In genomic region chr13:50069255-50069654, GRCh38 we compare ENCODE assay signal across 25 cellular contexts. TPM values are rescaled to one million over a fixed set of nuclear protein-coding genes. Genes with fewer than 3 reads are reported as not detected.
DNase-seq lines count a peak whose midpoint lies in the region; ATAC-seq and TF ChIP-seq lines count a peak whose summit lies in the region.
"Had no signal": no experiment of that assay in that cellular context is flagged by ENCODE, and none has a peak within 500 bp of the region (broad histone marks: within the 10 kb centered on the region; RNA-seq: fewer than 3 reads in every experiment).

No MANE protein-coding gene starts in this region.

- H3K27ac ChIP-seq in Panc1 (ENCODE audit: low read length): peak overlapping the region; percentile 29; the same call in 1 of the 2 replicates
- H3K27ac ChIP-seq in tibial artery: peak overlapping the region; percentile 96 to 98
- no peak overlapping the region for H3K27ac ChIP-seq in Peyer's patch
- H3K27ac ChIP-seq: KMS-11 had no signal

- in situ Hi-C loops in Panc1 (cut with HindIII; ENCODE audit: low pct_unique_long_range_greater_than_20kb, low sequenced_read_pairs): no loop called here

- H3K4me3 ChIP-seq in Panc1 (ENCODE audit: low read depth in 2 of 2, low read length in 2 of 2) (no peak overlapping the region), fibroblast of mammary gland (ENCODE audit: control insufficient read depth, low read depth, low read length) (no peak overlapping the region), tibial artery (no peak overlapping the region), Peyer's patch (no peak overlapping the region)
- H3K4me3 ChIP-seq: esophagus squamous epithelium had no signal

- no peaks in the 10 kb centered on the region for H3K9me3 Mint-ChIP-seq in activated naive CD8-positive, alpha-beta T cell (ENCODE audit: low read depth)
- H3K9me3 Mint-ChIP-seq in activated naive CD8-positive, alpha-beta T cell treated with anti-CD3 and anti-CD28 coated beads for 36 hours: no peaks in the 10 kb centered on the region
- H3K9me3 Mint-ChIP-seq: activated T-helper 2 cell treated with anti-CD3 and anti-CD28 coated beads, Interferon-gamma antibody, Interleukin-2, Interleukin-4, amounts not matched to agents 10 μg/mL and 5 μg/mL and 100 μg/mL, durations not matched to agents 14 hours and 24 hours and 36 hours had no signal

- H3K4me1 ChIP-seq in Panc1 (ENCODE audit: control insufficient read depth, insufficient read depth, low read length): peaks cover 13% of the 10 kb centered on the region; the same call in 1 of the 2 replicates
- peaks cover 0 to 70% (median 9%) of the 10 kb centered on the region in 4 donors for H3K4me1 ChIP-seq in tibial artery
- peaks cover 0 to 6% (median 0%) of the 10 kb centered on the region in 4 donors for H3K4me1 ChIP-seq in Peyer's patch

- H3K9me3 ChIP-seq in Panc1 (ENCODE audit: control insufficient read depth, insufficient read depth, low read depth, low read length) (no peaks in the 10 kb centered on the region), tibial artery (no peaks in the 10 kb centered on the region), Peyer's patch (no peaks in the 10 kb centered on the region)
- H3K9me3 ChIP-seq: esophagus squamous epithelium had no signal

- H3K27ac Mint-ChIP-seq in activated naive CD8-positive, alpha-beta T cell: peak overlapping the region; percentile 16
- no peak overlapping the region for H3K27ac Mint-ChIP-seq in activated naive CD8-positive, alpha-beta T cell treated with anti-CD3 and anti-CD28 coated beads for 36 hours
- H3K27ac Mint-ChIP-seq: progenitor cell of endocrine pancreas had no signal

- peaks cover 6% of the 10 kb centered on the region for H3K36me3 Mint-ChIP-seq in activated naive CD8-positive, alpha-beta T cell
- H3K36me3 Mint-ChIP-seq in activated naive CD8-positive, alpha-beta T cell treated with anti-CD3 and anti-CD28 coated beads for 36 hours: peaks cover 39% of the 10 kb centered on the region

- no peak overlapping the region for H3K4me3 Mint-ChIP-seq in activated naive CD8-positive, alpha-beta T cell
- no peak overlapping the region for H3K4me3 Mint-ChIP-seq in activated naive CD8-positive, alpha-beta T cell treated with anti-CD3 and anti-CD28 coated beads for 36 hours
- H3K4me3 Mint-ChIP-seq: activated CD8-positive, alpha-beta memory T cell treated with anti-CD3 and anti-CD28 coated beads, Interleukin-2, amount 10 ng/mL, durations not matched to agents 7 days and 5 days had no signal

- H3K27me3 ChIP-seq in Panc1 (ENCODE audit: control insufficient read depth, insufficient read depth, low read length) (no peaks in the 10 kb centered on the region), tibial artery (no peaks in the 10 kb centered on the region), Peyer's patch (no peaks in the 10 kb centered on the region)
- H3K27me3 ChIP-seq: esophagus squamous epithelium had no signal

- CTCF ChIA-PET in Panc1 (lab: Charles Lee): no interaction called here

- peaks cover 2% of the 10 kb centered on the region for H3K27me3 Mint-ChIP-seq in activated naive CD8-positive, alpha-beta T cell
- H3K27me3 Mint-ChIP-seq in activated naive CD8-positive, alpha-beta T cell treated with anti-CD3 and anti-CD28 coated beads for 36 hours: peaks cover 4% of the 10 kb centered on the region
- H3K27me3 Mint-ChIP-seq: activated CD8-positive, alpha-beta memory T cell treated with anti-CD3 and anti-CD28 coated beads, Interleukin-2, amount 10 ng/mL, durations not matched to agents 7 days and 5 days; progenitor cell of endocrine pancreas had no signal

- H3K36me3 ChIP-seq in Panc1 (ENCODE audit: control insufficient read depth, insufficient read depth, low read length) (peaks cover 24% of the 10 kb centered on the region; the same call in 1 of the 2 replicates), tibial artery (peaks cover 4 to 10% (median 5%) of the 10 kb centered on the region in 3 donors), Peyer's patch (peaks cover 0 to 24% (median 0%) of the 10 kb centered on the region in 3 donors)

- intact Hi-C loops in Panc1 (cut with micrococcal nuclease; ENCODE audit: unreplicated experiment) (no loop called here), tibial artery (cut with DNase I; ENCODE audit: low total_unique reads) (loop anchor here (5.0 kb wide), 1 partner anchor 132 kb away; the partner anchor contains the start of gene SPRYD7)

- no peak for DNase-seq in activated naive CD8-positive, alpha-beta T cell treated with anti-CD3 and anti-CD28 coated beads for 36 hours
- DNase-seq in Panc1 (ENCODE audit: low read depth, low spot score) (no peak), fibroblast of mammary gland (ENCODE audit: low read depth) (peak; percentile 49), tibial artery (no peak), NCI-H2171 treated with DMSO at 0.1 percent for 48 hours (lab: John Stamatoyannopoulos, UW) (no peak), Peyer's patch (no peak), epidermal melanocyte (ENCODE audit: insufficient read length, low spot score) (no peak)
- DNase-seq: activated CD4-positive, alpha-beta T cell treated with anti-CD3 and anti-CD28 coated beads for 48 hours; activated CD8-positive, alpha-beta memory T cell treated with anti-CD3 and anti-CD28 coated beads, Interleukin-2, amount 10 ng/mL, durations not matched to agents 7 days and 5 days; caudate nucleus; COR-L47; DND-41; esophagus squamous epithelium; NCI-H1105 treated with DMSO at 0.1 percent for 48 hours; NCI-H2081 treated with DMSO at 0.1 percent for 48 hours; NCI-H510A; NK-92 treated with Interleukin-12 subunit alpha and Interleukin-12 subunit beta, amount 100 ng/mL, for 24 hours; small intestine; stimulated activated CD4-positive, alpha-beta T cell treated with anti-CD3 and anti-CD28 coated beads, Interleukin-4, amount 100 ng/mL, for 24 hours; SW 1271 had no signal

- POLR2A ChIA-PET in Panc1 (lab: Charles Lee): no interaction called here

- no peak for ATAC-seq in Panc1
- ATAC-seq: activated CD8-positive, alpha-beta memory T cell treated with anti-CD3 and anti-CD28 coated beads, Interleukin-2, amount 10 ng/mL, durations not matched to agents 7 days and 5 days had no signal

- no peak for TF ChIP-seq POLR2A in Peyer's patch (IDR thresholded peaks at IDR 0.05)

- peaks cover 3% of the 10 kb centered on the region for H3K4me1 Mint-ChIP-seq in activated naive CD8-positive, alpha-beta T cell (ENCODE audit: low read depth)
- H3K4me1 Mint-ChIP-seq in activated naive CD8-positive, alpha-beta T cell treated with anti-CD3 and anti-CD28 coated beads for 36 hours: peaks cover 3% of the 10 kb centered on the region

- no peak for TF ChIP-seq CTCF in Panc1 (IDR thresholded peaks at IDR 0.05)
- TF ChIP-seq CTCF in fibroblast of mammary gland (conservative IDR thresholded peaks at IDR 0.05; ENCODE audit: control insufficient read depth, insufficient read depth, low read depth, low read length): no peak
- no peak for TF ChIP-seq CTCF in tibial artery (IDR thresholded peaks at IDR 0.05)
- no peak for TF ChIP-seq CTCF in Peyer's patch (IDR thresholded peaks at IDR 0.05)

- BruUV-seq in Panc1 (replicated peaks; lab: Mats Ljungman, UMichigan): no TSS peak

RNA-seq across cellular contexts. Expression of gene KCNRG, which starts 54.0 kb away (rescaled TPM):
- under 1 TPM; 0.26 to 0.37 TPM for total RNA-seq in activated naive CD8-positive, alpha-beta T cell treated with anti-CD3 and anti-CD28 coated beads for 36 hours
- 0.31 TPM for total RNA-seq in Panc1 (2021; ENCODE audit: unreplicated experiment)
- 0.38 TPM for polyA plus RNA-seq in Panc1 (2012; ENCODE audit: insufficient read length)
- 1 to 10 TPM in 2 of 4 donors, not detected in 2; 2.4 to 2.9 TPM for total RNA-seq in Peyer's patch
- total RNA-seq: HT-29 had no signal

Comparison
In these comparisons a context has a peak if more than half of its experiments do, and no peak if none do; other contexts are left out.
1. H3K27ac ChIP-seq: peak in Panc1 (single experiment) and tibial artery (2 of 2); none in Peyer's patch (0 of 4).